In the genomic region with DNA sequence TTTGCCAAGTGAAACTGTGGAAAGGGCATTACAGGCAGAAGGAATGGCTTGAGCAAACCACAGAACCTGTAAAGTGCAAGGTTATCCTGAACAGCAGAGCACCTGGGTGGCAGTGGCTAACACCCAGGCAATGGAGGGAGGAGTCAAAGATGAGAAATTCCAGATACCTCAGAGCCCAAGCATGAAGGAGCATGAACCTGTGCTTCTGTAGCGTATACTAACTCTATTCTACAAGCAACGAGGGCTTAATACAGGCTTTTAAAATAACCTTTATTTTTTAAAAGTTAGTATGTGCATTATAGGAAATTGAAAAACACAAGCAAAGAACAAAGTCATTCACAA, we compare ENCODE assay signal across 16 cellular contexts.
DNase-seq lines count a peak whose midpoint lies in the region; ATAC-seq and TF ChIP-seq lines count a peak whose summit lies in the region.
"Had no signal": no experiment of that assay in that cellular context is flagged by ENCODE, and none has a peak within 500 bp of the region (broad histone marks: within the 10 kb centered on the region; RNA-seq: fewer than 3 reads in every experiment).

No MANE protein-coding gene starts in this region.

- H3K4me3 Mint-ChIP-seq in activated naive CD4-positive, alpha-beta T cell treated with anti-CD3 and anti-CD28 coated beads for 36 hours: no peak overlapping the region
- no peak overlapping the region for H3K4me3 Mint-ChIP-seq in chondrocyte (ENCODE audit: unreplicated experiment)
- H3K4me3 Mint-ChIP-seq in neural crest cell: peak overlapping the region; percentile 32
- no peak overlapping the region for H3K4me3 Mint-ChIP-seq in stimulated activated memory B cell treated with anti-CD40 and anti-IgM and Interleukin-4, amounts not matched to agents 10 μg/mL and 1 μg/mL and 100 μg/mL, for 72 hours

- peak overlapping the region; percentile 47 for H3K27ac Mint-ChIP-seq in activated naive CD4-positive, alpha-beta T cell treated with anti-CD3 and anti-CD28 coated beads for 36 hours
- H3K27ac Mint-ChIP-seq in chondrocyte (ENCODE audit: unreplicated experiment) (peak overlapping the region; percentile 47), neural crest cell (ENCODE audit: unreplicated experiment) (no peak overlapping the region)
- no peak overlapping the region for H3K27ac Mint-ChIP-seq in stimulated activated memory B cell treated with anti-CD40 and anti-IgM and Interleukin-4, amounts not matched to agents 10 μg/mL and 1 μg/mL and 100 μg/mL, for 72 hours

- no peak for DNase-seq in activated naive CD4-positive, alpha-beta T cell treated with anti-CD3 and anti-CD28 coated beads for 36 hours
- no peak for DNase-seq in activated naive CD4-positive, alpha-beta T cell treated with anti-CD3 and anti-CD28 coated beads, Interleukin-2, amount 50 U/mL, for 16 hours
- DNase-seq in M059J (ENCODE audit: low read depth) (peak; percentile 30), chondrocyte (ENCODE audit: low spot score) (no peak), neural crest cell (ENCODE audit: low read depth, low spot score) (no peak), SIG-M5 (lab: John Stamatoyannopoulos, UW) (no peak)
- DNase-seq: COR-L47, DMS153, KG1, NCI-H1092 treated with DMSO at 0.1 percent for 48 hours, NCI-H187, NCI-H446 treated with DMSO at 0.1 percent for 48 hours, NCI-H748 treated with DMSO at 0.1 percent for 48 hours, SHP77 treated with DMSO at 0.1 percent for 48 hours had no signal

- no peak for ATAC-seq in stimulated activated memory B cell treated with anti-CD40 and anti-IgM and Interleukin-4, amounts not matched to agents 10 μg/mL and 1 μg/mL and 100 μg/mL, for 72 hours
- no peak for ATAC-seq in GM19467 (IDR thresholded peaks at IDR 0.05; ENCODE audit: unreplicated experiment)

- H3K36me3 Mint-ChIP-seq in activated naive CD4-positive, alpha-beta T cell treated with anti-CD3 and anti-CD28 coated beads for 36 hours (ENCODE audit: low read depth): peaks cover 36% of the 10 kb centered on the region
- peaks cover 25% of the 10 kb centered on the region for H3K36me3 Mint-ChIP-seq in chondrocyte (ENCODE audit: low read depth)
- peaks cover 20% of the 10 kb centered on the region for H3K36me3 Mint-ChIP-seq in neural crest cell (ENCODE audit: low read depth)
- H3K36me3 Mint-ChIP-seq in stimulated activated memory B cell treated with anti-CD40 and anti-IgM and Interleukin-4, amounts not matched to agents 10 μg/mL and 1 μg/mL and 100 μg/mL, for 72 hours: peaks cover 43% of the 10 kb centered on the region

- H3K9me3 Mint-ChIP-seq in activated naive CD4-positive, alpha-beta T cell treated with anti-CD3 and anti-CD28 coated beads for 36 hours: no peaks in the 10 kb centered on the region
- H3K9me3 Mint-ChIP-seq in chondrocyte (ENCODE audit: low read depth): no peaks in the 10 kb centered on the region
- H3K9me3 Mint-ChIP-seq in neural crest cell: no peaks in the 10 kb centered on the region
- H3K9me3 Mint-ChIP-seq in stimulated activated memory B cell treated with anti-CD40 and anti-IgM and Interleukin-4, amounts not matched to agents 10 μg/mL and 1 μg/mL and 100 μg/mL, for 72 hours: no peaks in the 10 kb centered on the region

- intact Hi-C loops in activated naive CD4-positive, alpha-beta T cell treated with anti-CD3 and anti-CD28 coated beads for 36 hours (cut with micrococcal nuclease): no loop called here

- no peaks in the 10 kb centered on the region for H3K27me3 Mint-ChIP-seq in activated naive CD4-positive, alpha-beta T cell treated with anti-CD3 and anti-CD28 coated beads for 36 hours (ENCODE audit: low read depth)
- no peaks in the 10 kb centered on the region for H3K27me3 Mint-ChIP-seq in chondrocyte (ENCODE audit: low read depth)
- H3K27me3 Mint-ChIP-seq in neural crest cell (ENCODE audit: low read depth): no peaks in the 10 kb centered on the region
- no peaks in the 10 kb centered on the region for H3K27me3 Mint-ChIP-seq in stimulated activated memory B cell treated with anti-CD40 and anti-IgM and Interleukin-4, amounts not matched to agents 10 μg/mL and 1 μg/mL and 100 μg/mL, for 72 hours

- H3K4me1 Mint-ChIP-seq in activated naive CD4-positive, alpha-beta T cell treated with anti-CD3 and anti-CD28 coated beads for 36 hours (ENCODE audit: low read depth): peaks cover 31% of the 10 kb centered on the region
- H3K4me1 Mint-ChIP-seq in chondrocyte (ENCODE audit: low read depth): peaks cover 49% of the 10 kb centered on the region
- peaks cover 35% of the 10 kb centered on the region for H3K4me1 Mint-ChIP-seq in neural crest cell
- H3K4me1 Mint-ChIP-seq in stimulated activated memory B cell treated with anti-CD40 and anti-IgM and Interleukin-4, amounts not matched to agents 10 μg/mL and 1 μg/mL and 100 μg/mL, for 72 hours: peaks cover 50% of the 10 kb centered on the region

- CTCF ChIA-PET in activated naive CD4-positive, alpha-beta T cell treated with anti-CD3 and anti-CD28 coated beads for 36 hours (lab: Charles Lee): no interaction called here

- TF ChIP-seq CTCF in chondrocyte (IDR thresholded peaks at IDR 0.05): no peak
- no peak for TF ChIP-seq CTCF in neural crest cell (conservative IDR thresholded peaks at IDR 0.05)

Comparison
In these comparisons a context has a peak if more than half of its experiments do, and no peak if none do; other contexts are left out.
1. H3K27ac Mint-ChIP-seq: peak in activated naive CD4-positive, alpha-beta T cell treated with anti-CD3 and anti-CD28 coated beads for 36 hours (single experiment) and chondrocyte (single experiment); none in neural crest cell (single experiment) and stimulated activated memory B cell treated with anti-CD40 and anti-IgM and Interleukin-4, amounts not matched to agents 10 μg/mL and 1 μg/mL and 100 μg/mL, for 72 hours (single experiment).